ENCODE assay signal across 8 cellular contexts in the genomic region with DNA sequence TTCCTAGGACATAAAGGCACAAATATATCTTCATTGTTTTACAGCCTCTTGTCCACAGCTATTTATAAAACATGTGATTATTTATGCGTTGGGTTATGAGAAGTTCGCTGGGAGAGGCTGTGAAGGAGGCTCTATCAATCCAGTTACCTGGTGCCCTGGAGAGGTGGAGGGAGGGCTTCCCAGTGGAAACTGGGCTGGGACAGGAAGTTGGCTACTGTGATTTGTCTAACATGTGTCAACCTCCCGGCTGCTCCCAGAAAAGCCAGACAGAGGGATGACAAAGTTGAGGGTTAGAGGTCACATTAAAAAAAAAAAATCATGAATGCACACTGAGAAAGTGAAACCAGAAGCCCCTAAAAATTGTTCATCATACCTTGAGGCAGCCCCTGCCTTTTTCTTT.
DNase-seq lines count a peak whose midpoint lies in the region; TF ChIP-seq lines count a peak whose summit lies in the region.

No MANE protein-coding gene starts in this region.

- peak overlapping the region in 3 of 4 donors; percentile 67 to 89 (median 87) for H3K27ac ChIP-seq in tibial nerve

- H3K4me3 ChIP-seq in tibial nerve: peak overlapping the region in 3 of 4 donors; percentile 59 to 84 (median 75)

- H3K4me3 Mint-ChIP-seq in activated T-cell treated with anti-CD3 and anti-CD28 coated beads, Interleukin-2, amount 50 U/mL, for 24 hours: peak overlapping the region; percentile 68
- peak overlapping the region; percentile 74 to 86 (median 75) for H3K4me3 Mint-ChIP-seq in brain
- peak overlapping the region; percentile 66 for H3K4me3 Mint-ChIP-seq in mesothelial cell of epicardium

- peaks cover 0 to 18% (median 6%) of the 10 kb centered on the region in 4 donors for H3K4me1 ChIP-seq in tibial nerve

- no peaks in the 10 kb centered on the region for H3K36me3 Mint-ChIP-seq in activated T-cell treated with anti-CD3 and anti-CD28 coated beads, Interleukin-2, amount 50 U/mL, for 24 hours (ENCODE audit: low read depth)
- H3K36me3 Mint-ChIP-seq in brain (no peaks in the 10 kb centered on the region), mesothelial cell of epicardium (no peaks in the 10 kb centered on the region)

- H3K4me1 Mint-ChIP-seq in activated T-cell treated with anti-CD3 and anti-CD28 coated beads, Interleukin-2, amount 50 U/mL, for 24 hours (ENCODE audit: low read depth): peaks cover 3% of the 10 kb centered on the region
- peaks cover 31% of the 10 kb centered on the region for H3K4me1 Mint-ChIP-seq in brain
- H3K4me1 Mint-ChIP-seq in mesothelial cell of epicardium: peaks cover 26% of the 10 kb centered on the region

- WGBS in tibial nerve, 2 donors: 28 to 33% methylated on average over 3 of the region's 3 CpGs

- DNase-seq in activated T-cell treated with anti-CD3 and anti-CD28 coated beads, Interleukin-2, amount 50 U/mL, for 24 hours: no peak
- no peak for DNase-seq in activated T-cell treated with anti-CD3 and anti-CD28 coated beads for 4 hours
- no peak for DNase-seq in mesothelial cell of epicardium (ENCODE audit: low spot score in 2 of 2, unreplicated experiment in 2 of 2)
- no peak for DNase-seq in tibial nerve (ENCODE audit: low spot score in 2 of 2)
- no peak for DNase-seq in Ammon's horn (ENCODE audit: low spot score)
- no peak for DNase-seq in NCI-H226
- no peak for DNase-seq in NCI-H2029 (lab: John Stamatoyannopoulos, UW)

- no peak overlapping the region for H3K27ac Mint-ChIP-seq in activated T-cell treated with anti-CD3 and anti-CD28 coated beads, Interleukin-2, amount 50 U/mL, for 24 hours
- H3K27ac Mint-ChIP-seq in brain: peak overlapping the region in 3 of 5 experiments; percentile 10 to 76 (median 71)
- H3K27ac Mint-ChIP-seq in mesothelial cell of epicardium: peak overlapping the region; percentile 67

- TF ChIP-seq CTCF in brain (conservative IDR thresholded peaks at IDR 0.05): no peak
- no peak for TF ChIP-seq CTCF in mesothelial cell of epicardium (IDR thresholded peaks at IDR 0.05; ENCODE audit: unreplicated experiment)
- TF ChIP-seq CTCF in tibial nerve (IDR thresholded peaks at IDR 0.05): no peak

- TF ChIP-seq EP300 in tibial nerve (IDR thresholded peaks at IDR 0.05): no peak

- H3K27me3 ChIP-seq in tibial nerve: no peaks in the 10 kb centered on the region

- peaks cover 0 to 3% (median 0%) of the 10 kb centered on the region in 3 donors for H3K36me3 ChIP-seq in tibial nerve

- peaks cover 34% of the 10 kb centered on the region for H3K27me3 Mint-ChIP-seq in activated T-cell treated with anti-CD3 and anti-CD28 coated beads, Interleukin-2, amount 50 U/mL, for 24 hours
- H3K27me3 Mint-ChIP-seq in brain (no peaks in the 10 kb centered on the region), mesothelial cell of epicardium (ENCODE audit: low read depth) (peaks cover 13% of the 10 kb centered on the region)

- H3K9me3 Mint-ChIP-seq in activated T-cell treated with anti-CD3 and anti-CD28 coated beads, Interleukin-2, amount 50 U/mL, for 24 hours: no peaks in the 10 kb centered on the region
- H3K9me3 Mint-ChIP-seq in brain (peaks cover 0 to 5% (median 0%) of the 10 kb centered on the region in 5 experiments), mesothelial cell of epicardium (no peaks in the 10 kb centered on the region)

- no peak for TF ChIP-seq POLR2A in tibial nerve (IDR thresholded peaks at IDR 0.05)

- no peaks in the 10 kb centered on the region for H3K9me3 ChIP-seq in tibial nerve
